ENCODE assay signal across 8 cellular contexts in genomic region chr11:87038235-87038960, GRCh38. TPM values are rescaled to one million over a fixed set of nuclear protein-coding genes. Genes with fewer than 3 reads are reported as not detected.
DNase-seq lines count a peak whose midpoint lies in the region; ATAC-seq and TF ChIP-seq lines count a peak whose summit lies in the region.

No MANE protein-coding gene starts in this region.

- POLR2A ChIA-PET in IMR-90 (lab: Charles Lee; ENCODE audit: unreplicated experiment), result no interaction called here

- intact Hi-C loops in IMR-90 (cut with micrococcal nuclease), result loop anchor here (5.0 kb wide), 1 partner anchor 101 kb away; no protein-coding TSS in a partner anchor

- peak overlapping the region; percentile 20; the same call in 1 of the 2 replicates for H3K56ac ChIP-seq in IMR-90 (ENCODE audit: extremely low read depth, insufficient read depth, low read length)

- 0 out of 2 replicates have a peak, but pooled peaks cover 6% of the 10 kb centered on the region for H4K20me1 ChIP-seq in BLaER1
- H4K20me1 ChIP-seq in IMR-90 (ENCODE audit: insufficient read depth, low read length), result no peaks in the 10 kb centered on the region; the same call in 1 of the 2 replicates

- ATAC-seq in IMR-90 (ENCODE audit: low read depth) (0 out of 2 replicates have a peak, but pooled peaks have one; percentile 12), left lobe of liver (peak; percentile 7)

- peak overlapping the region; percentile 80 to 85; a peak in 3 of 4 replicates for H4K8ac ChIP-seq in IMR-90 (ENCODE audit: low read depth in 2 of 2, low read length in 2 of 2)

- H2AFZ ChIP-seq in IMR-90 (replicated peaks; ENCODE audit: low read length, poor library complexity), result peak overlapping the region; percentile 94

- peak overlapping the region; percentile 55 for H3K4ac ChIP-seq in IMR-90 (ENCODE audit: low read depth, low read length)

- peaks cover 14 to 35% of the 10 kb centered on the region in 2 experiments; a peak in 3 of 4 replicates for H3K79me1 ChIP-seq in IMR-90 (ENCODE audit: low read depth in 1 of 2, low read length in 2 of 2)

- H3K9me1 ChIP-seq in IMR-90 (ENCODE audit: insufficient read depth, low read length), result peaks cover 4% of the 10 kb centered on the region; the same call in 1 of the 2 replicates

- CTCF ChIA-PET in IMR-90 (lab: Yijun Ruan, JAX), result interaction anchor here (1.2 kb wide), 1 partner anchor 21 kb away, joined by 3 read pairs; no protein-coding TSS in a partner anchor

- peak overlapping the region; percentile 19 for H4K5ac ChIP-seq in IMR-90 (ENCODE audit: low read depth, low read length)

- H3K4me3 ChIP-seq in BLaER1 (peak overlapping the region; percentile 87), IMR-90 (ENCODE audit: insufficient read depth, low read depth, low read length) (peak overlapping the region; percentile 81), astrocyte of the spinal cord (ENCODE audit: low read depth, low read length) (peak overlapping the region; percentile 97)

- H3K4me1 ChIP-seq in BLaER1 (peaks cover 30% of the 10 kb centered on the region), IMR-90 (ENCODE audit: control insufficient read depth, insufficient read depth, low read length) (peaks cover 2% of the 10 kb centered on the region; the same call in 1 of the 2 replicates)

- H2BK120ac ChIP-seq in IMR-90 (ENCODE audit: low read depth, low read length), result peak overlapping the region; percentile 59

- in situ Hi-C loops in IMR-90 (cut with MboI; ENCODE audit: low sequenced_read_pairs), result no loop called here
- in situ Hi-C loops in astrocyte of the spinal cord (cut with HindIII; ENCODE audit: low sequenced_read_pairs), result no loop called here

- TF ChIP-seq RAD21 in IMR-90 (IDR thresholded peaks at IDR 0.05; ENCODE audit: low read length), result no peak

- dilution Hi-C loops in IMR-90 (cut with HindIII; ENCODE audit: low sequenced_read_pairs, unreplicated experiment), result no loop called here

- no peak for TF ChIP-seq POLR2A in IMR-90 (IDR thresholded peaks at IDR 0.05; ENCODE audit: low read depth, low read length)

- H3K18ac ChIP-seq in IMR-90 (ENCODE audit: low read depth, low read length), result peak overlapping the region; percentile 72

- peaks cover 18% of the 10 kb centered on the region for H3K9me3 ChIP-seq in BLaER1
- H3K9me3 ChIP-seq in IMR-90 (ENCODE audit: control insufficient read depth, insufficient read depth, low read length), result no peaks in the 10 kb centered on the region

- H3K27me3 ChIP-seq in BLaER1 (no peaks in the 10 kb centered on the region), IMR-90 (ENCODE audit: control insufficient read depth, insufficient read depth, low read length) (no peaks in the 10 kb centered on the region)

- H2BK5ac ChIP-seq in IMR-90 (ENCODE audit: low read depth, low read length, poor library complexity, severe bottlenecking), result peak overlapping the region; percentile 56

- H2AK9ac ChIP-seq in IMR-90 (replicated peaks; ENCODE audit: low read depth, low read length, poor library complexity), result peak overlapping the region; percentile 97

- peak overlapping the region; percentile 93; the same call in 1 of the 2 replicates for H3K23ac ChIP-seq in IMR-90 (ENCODE audit: low read depth, low read length)

- peak overlapping the region; percentile 86; the same call in 1 of the 2 replicates for H4K91ac ChIP-seq in IMR-90 (ENCODE audit: insufficient read depth, low read depth, low read length)

- H2AK5ac ChIP-seq in IMR-90 (ENCODE audit: low read depth, low read length), result peak overlapping the region; percentile 72; the same call in 1 of the 2 replicates

- peaks cover 19% of the 10 kb centered on the region for H3K36me3 ChIP-seq in BLaER1
- H3K36me3 ChIP-seq in IMR-90 (ENCODE audit: control insufficient read depth, insufficient read depth, low read length), result peaks cover 1% of the 10 kb centered on the region; the same call in 1 of the 2 replicates

- DNase-seq in IMR-90 (no peak), astrocyte of the spinal cord (ENCODE audit: low read depth, low spot score) (peak; percentile 9), left lobe of liver (ENCODE audit: low spot score) (no peak), NCI-H526 treated with DMSO at 0.1 percent for 48 hours (lab: John Stamatoyannopoulos, UW) (no peak), germinal center (ENCODE audit: low spot score) (no peak)
- no peak for DNase-seq in stimulated activated CD4-positive, alpha-beta T cell treated with anti-CD3 and anti-CD28 coated beads, Interleukin-1b, Interleukin-23, amount 100 ng/mL, for 48 hours

- H2BK20ac ChIP-seq in IMR-90 (ENCODE audit: low read depth, low read length), result 0 out of 2 replicates have a peak overlapping the region, but pooled peaks have one; percentile 2

- peak overlapping the region; percentile 84; the same call in 1 of the 3 replicates for H2BK15ac ChIP-seq in IMR-90 (ENCODE audit: low read depth, low read length)

- H3K27ac ChIP-seq in BLaER1 (peak overlapping the region; percentile 87), IMR-90 (ENCODE audit: insufficient read depth, low read length) (peak overlapping the region; percentile 71), temporal lobe (ENCODE audit: low read depth, low read length) (peak overlapping the region; percentile 82)

- no TSS peak for BruUV-seq in IMR-90 (replicated peaks; lab: Mats Ljungman, UMichigan)

- TF ChIP-seq CTCF in IMR-90 (conservative IDR thresholded peaks at IDR 0.05; ENCODE audit: low read depth, low read length), result no peak
- no peak for TF ChIP-seq CTCF in astrocyte of the spinal cord (IDR thresholded peaks at IDR 0.05; ENCODE audit: low read depth, low read length)

- H3K9ac ChIP-seq in BLaER1 (peak overlapping the region; percentile 92), IMR-90 (ENCODE audit: low read depth, low read length) (peak overlapping the region; percentile 81)

- H3K4me2 ChIP-seq in BLaER1 (peak overlapping the region; percentile 92), IMR-90 (ENCODE audit: low read depth, low read length) (peak overlapping the region; percentile 98)

- peak overlapping the region; percentile 88 for H3K14ac ChIP-seq in IMR-90 (replicated peaks; ENCODE audit: low read depth, low read length)

- 0% methylated on average over 3 of the region's 9 CpGs; no CpG with 5 or more reads in 1 of the 2 experiments for WGBS in IMR-90 (ENCODE audit: extremely low coverage in 2 of 2, insufficient read length in 1 of 2), 2 experiments

TF ChIP-seq in IMR-90, 13 proteins besides CTCF, POLR2A, EP300 and RAD21:
- TF ChIP-seq CEBPB (IDR thresholded peaks at IDR 0.05; ENCODE audit: low read depth, low read length) (no peak), MAFK (IDR thresholded peaks at IDR 0.05; ENCODE audit: low read depth, low read length) (no peak)

RNA-seq across cellular contexts. Expression of gene TMEM135, which starts 0.7 kb away (rescaled TPM):
- total RNA-seq in IMR-90 (2012; rRNA removed) (5.9 and 6.9 TPM in 2 replicates), left lobe of liver (18.2 TPM), temporal lobe (31.0 TPM)
- 2.7 and 3.9 TPM in 2 replicates for polyA plus RNA-seq in IMR-90 (2012; rRNA removed)
- 0.75 and 1.4 TPM in 2 replicates for polyA plus RNA-seq in IMR-90 (2012; cell fraction: cytosol; rRNA removed)
- polyA plus RNA-seq in IMR-90 (2012; cell fraction: nucleus; rRNA removed; ENCODE audit: low replicate concordance), result 1.7 and 6.0 TPM in 2 replicates
